ENCODE assay signal across 10 cellular contexts in the genomic region with DNA sequence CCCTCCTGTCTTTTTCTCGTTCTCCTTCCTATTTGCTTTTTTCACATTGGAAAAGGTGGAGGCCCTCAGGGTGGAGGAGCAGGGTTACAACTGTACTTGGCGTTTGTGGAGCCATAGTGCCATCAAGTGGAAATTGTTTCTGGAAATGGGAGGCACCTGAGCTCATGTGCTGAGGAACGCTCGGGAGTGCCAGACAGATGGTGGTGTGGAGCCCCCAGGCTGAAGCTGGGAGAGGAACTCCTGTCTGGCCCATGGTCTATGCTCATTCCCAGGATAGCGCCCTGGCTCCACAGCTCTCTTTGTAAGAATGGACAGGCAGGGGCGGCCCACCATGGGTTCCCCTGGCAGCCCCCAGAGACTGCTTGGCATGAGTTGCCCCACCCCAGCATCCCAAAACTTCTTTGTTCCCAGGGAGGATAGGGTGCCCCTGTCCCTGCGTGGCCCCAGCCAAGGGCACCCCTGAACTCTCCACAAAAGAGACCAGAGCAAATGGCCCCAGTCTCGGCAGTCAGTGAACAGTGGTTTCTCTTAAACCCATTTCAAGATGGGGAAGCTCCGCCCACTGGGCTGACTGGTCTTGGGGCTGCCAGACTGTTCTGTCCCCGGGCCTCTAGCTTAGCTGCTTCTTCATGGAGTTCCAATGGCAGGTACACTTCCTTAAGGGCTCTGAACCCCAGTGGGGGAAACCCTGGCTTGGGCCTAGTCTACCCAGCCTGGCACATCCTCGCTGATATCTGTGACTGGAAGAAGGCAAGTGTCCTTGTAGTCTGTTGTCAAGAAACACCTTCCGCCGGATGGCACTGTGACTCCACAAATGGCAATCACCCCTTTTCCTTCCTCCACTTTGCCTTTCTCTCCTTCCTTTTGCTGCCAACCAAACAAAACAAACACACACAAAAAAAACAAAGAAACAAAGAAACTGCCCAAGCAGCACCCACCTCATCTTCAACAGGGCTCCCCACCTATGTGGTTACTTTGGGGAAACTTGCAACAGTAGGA.
DNase-seq lines count a peak whose midpoint lies in the region; ATAC-seq and TF ChIP-seq lines count a peak whose summit lies in the region.
"Had no signal": no experiment of that assay in that cellular context is flagged by ENCODE, and none has a peak within 500 bp of the region (broad histone marks: within the 10 kb centered on the region; RNA-seq: fewer than 3 reads in every experiment).

No MANE protein-coding gene starts in this region.

- no peak for ATAC-seq in GM21737 (IDR thresholded peaks at IDR 0.05; ENCODE audit: unreplicated experiment)
- ATAC-seq in GM19023 (IDR thresholded peaks at IDR 0.05; ENCODE audit: unreplicated experiment) = no peak
- ATAC-seq in foreskin keratinocyte = no peak
- ATAC-seq: Panc1 had no signal

- no peak overlapping the region for H3K4me3 Mint-ChIP-seq in nephron progenitor cell

- no peaks in the 10 kb centered on the region for H3K9me3 ChIP-seq in effector memory CD4-positive, alpha-beta T cell (ENCODE audit: control insufficient read depth, low read length)
- H3K9me3 ChIP-seq: prostate gland had no signal

- peaks cover 37% of the 10 kb centered on the region for H3K4me1 Mint-ChIP-seq in nephron progenitor cell

- no peak overlapping the region for H3K4me3 ChIP-seq in effector memory CD4-positive, alpha-beta T cell (ENCODE audit: insufficient read depth, low read depth, low read length, poor library complexity, severe bottlenecking)
- H3K4me3 ChIP-seq: prostate gland had no signal

- no peak overlapping the region for H3K27ac ChIP-seq in effector memory CD4-positive, alpha-beta T cell (ENCODE audit: insufficient read depth, low read length, poor library complexity, severe bottlenecking)
- H3K27ac ChIP-seq in foreskin keratinocyte = no peak overlapping the region
- H3K27ac ChIP-seq: prostate gland had no signal

- peaks cover 25% of the 10 kb centered on the region for H3K36me3 Mint-ChIP-seq in nephron progenitor cell (ENCODE audit: low read depth)

- H3K36me3 ChIP-seq in effector memory CD4-positive, alpha-beta T cell (ENCODE audit: control insufficient read depth, insufficient read depth, low read length) = no peaks in the 10 kb centered on the region
- H3K36me3 ChIP-seq: prostate gland had no signal

- no peak overlapping the region for H3K27ac Mint-ChIP-seq in nephron progenitor cell

- no peak for TF ChIP-seq CTCF in nephron progenitor cell (IDR thresholded peaks at IDR 0.05)
- no peak for TF ChIP-seq CTCF in foreskin keratinocyte (conservative IDR thresholded peaks at IDR 0.05)

- H3K4me1 ChIP-seq in effector memory CD4-positive, alpha-beta T cell (ENCODE audit: control insufficient read depth, insufficient read depth, low read length, poor library complexity, severe bottlenecking) = peaks cover 24% of the 10 kb centered on the region
- no peaks in the 10 kb centered on the region for H3K4me1 ChIP-seq in foreskin keratinocyte
- H3K4me1 ChIP-seq: prostate gland had no signal

- H3K9me3 Mint-ChIP-seq in nephron progenitor cell = peaks cover 55% of the 10 kb centered on the region

- no peaks in the 10 kb centered on the region for H3K27me3 ChIP-seq in effector memory CD4-positive, alpha-beta T cell (replicated peaks; ENCODE audit: control insufficient read depth, insufficient read depth, low read length, poor library complexity, severe bottlenecking)
- H3K27me3 ChIP-seq in foreskin keratinocyte = no peaks in the 10 kb centered on the region

- in situ Hi-C loops in KBM-7 (cut with MboI; ENCODE audit: low pct_unique_long_range_greater_than_20kb, low sequenced_read_pairs) = loop anchor here (25.0 kb wide), 1 partner anchor 188 kb away; a partner anchor contains a TSS

- no peaks in the 10 kb centered on the region for H3K27me3 Mint-ChIP-seq in nephron progenitor cell (ENCODE audit: low read depth, poor library complexity)

- peak; percentile 14 for DNase-seq in ELF-1 (ENCODE audit: low read depth, low spot score)
- peak; percentile 27 for DNase-seq in KBM-7
- peak; percentile 47 to 87 for DNase-seq in cerebellar nuclear complex (lab: John Stamatoyannopoulos, UW)
- DNase-seq in nephron progenitor cell = peak; percentile 54
- no peak for DNase-seq in effector memory CD4-positive, alpha-beta T cell
- no peak for DNase-seq in foreskin keratinocyte

Comparison
In these comparisons a context has a peak if more than half of its experiments do, and no peak if none do; other contexts are left out.
1. DNase-seq: peak in ELF-1 (single experiment), KBM-7 (single experiment), cerebellar nuclear complex (2 of 2) and nephron progenitor cell (single experiment); none in effector memory CD4-positive, alpha-beta T cell (0 of 3) and foreskin keratinocyte (0 of 2).